ENCODE assay signal across 12 cellular contexts in the genomic region with DNA sequence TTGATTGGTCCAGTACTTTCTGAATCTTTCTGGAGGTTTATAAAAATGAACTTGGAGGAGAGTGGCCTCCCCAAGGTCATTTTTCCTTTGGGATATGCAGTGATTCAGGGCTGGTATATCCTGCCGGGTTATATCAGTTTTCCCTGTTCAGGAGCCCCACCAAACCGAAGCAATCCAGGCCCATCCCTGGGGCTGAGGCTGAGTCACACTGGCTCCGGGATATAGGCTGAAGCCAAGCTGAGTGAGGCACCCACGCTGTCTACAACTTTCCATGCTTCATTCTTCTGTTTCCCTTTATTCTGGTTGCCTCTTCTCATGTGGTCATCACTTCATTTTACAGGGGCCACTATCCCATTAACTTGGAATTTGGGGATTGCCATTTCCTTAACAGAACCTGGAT. TPM values are rescaled to one million over a fixed set of nuclear protein-coding genes. Genes with fewer than 3 reads are reported as not detected.
DNase-seq lines count a peak whose midpoint lies in the region; ATAC-seq and TF ChIP-seq lines count a peak whose summit lies in the region.
"Had no signal": no experiment of that assay in that cellular context is flagged by ENCODE, and none has a peak within 500 bp of the region (broad histone marks: within the 10 kb centered on the region; RNA-seq: fewer than 3 reads in every experiment).

No MANE protein-coding gene starts in this region.

- H3K9me3 ChIP-seq in upper lobe of right lung, result no peaks in the 10 kb centered on the region
- no peaks in the 10 kb centered on the region for H3K9me3 ChIP-seq in mucosa of descending colon

- TF ChIP-seq CTCF in fibroblast of pulmonary artery (IDR thresholded peaks at IDR 0.05; ENCODE audit: low read length, missing control alignments) (no peak), upper lobe of right lung (IDR thresholded peaks at IDR 0.05) (no peak), mucosa of descending colon (IDR thresholded peaks at IDR 0.05) (no peak)

- DNase-seq in EL (peak; percentile 70), T1000 (lab: John Stamatoyannopoulos, UW) (peak; percentile 57), fibroblast of pulmonary artery (ENCODE audit: low read depth) (peak; percentile 60), sciatic nerve (ENCODE audit: low spot score) (no peak), upper lobe of right lung (no peak), mucosa of descending colon (no peak), NCI-H1048 (lab: John Stamatoyannopoulos, UW) (no peak)
- DNase-seq: KBM-7; occipital lobe; stimulated activated CD4-positive, alpha-beta T cell treated with anti-CD3 and anti-CD28 coated beads, Interleukin-2, amount 100 ng/mL, for 48 hours had no signal

- no peaks in the 10 kb centered on the region for H3K4me1 ChIP-seq in upper lobe of right lung
- no peaks in the 10 kb centered on the region for H3K4me1 ChIP-seq in mucosa of descending colon (ENCODE audit: low read depth)
- H3K4me1 ChIP-seq: BLaER1 treated with 17β-estradiol and CSF1 and Interleukin-3, amounts not matched to agents 10 nM and 100 nM had no signal

- H3K27ac ChIP-seq in upper lobe of right lung, result no peak overlapping the region
- H3K27ac ChIP-seq: BLaER1 treated with 17β-estradiol and CSF1 and Interleukin-3, amounts not matched to agents 10 nM and 100 nM had no signal

- H3K36me3 ChIP-seq in upper lobe of right lung (no peaks in the 10 kb centered on the region), mucosa of descending colon (ENCODE audit: low read depth) (no peaks in the 10 kb centered on the region)
- H3K36me3 ChIP-seq: BLaER1 treated with 17β-estradiol and CSF1 and Interleukin-3, amounts not matched to agents 10 nM and 100 nM had no signal

- intact Hi-C loops in sciatic nerve (cut with DNase I) (loop anchor here (5.0 kb wide), 1 partner anchor 76 kb away; no protein-coding TSS in a partner anchor), upper lobe of right lung (cut with DNase I) (no loop called here), mucosa of descending colon (cut with DNase I, micrococcal nuclease) (no loop called here)

- H3K27me3 ChIP-seq in upper lobe of right lung, result no peaks in the 10 kb centered on the region

- ATAC-seq in sciatic nerve (peak; percentile 27), upper lobe of right lung (no peak), HG02840 (IDR thresholded peaks at IDR 0.05; ENCODE audit: low FRiP score, unreplicated experiment) (no peak), mucosa of descending colon (no peak)

- H3K4me3 ChIP-seq in fibroblast of pulmonary artery (replicated peaks; ENCODE audit: low read depth, low read length) (no peak overlapping the region), upper lobe of right lung (no peak overlapping the region), mucosa of descending colon (no peak overlapping the region)
- H3K4me3 ChIP-seq: BLaER1 treated with 17β-estradiol and CSF1 and Interleukin-3, amounts not matched to agents 10 nM and 100 nM had no signal

RNA-seq across cellular contexts. Expression of gene SSPN, which starts 3.4 kb away (rescaled TPM):
- 119 TPM for total RNA-seq in sciatic nerve
- 15.6 TPM for total RNA-seq in upper lobe of right lung
- total RNA-seq in mucosa of descending colon, result 10 to 100 TPM; 12.8 to 42.7 (median 19.0) TPM

Comparison
In these comparisons a context has a peak if more than half of its experiments do, and no peak if none do; other contexts are left out.
1. DNase-seq: peak in EL (single experiment), T1000 (single experiment) and fibroblast of pulmonary artery (single experiment); none in sciatic nerve (single experiment), upper lobe of right lung (single experiment), mucosa of descending colon (0 of 3) and NCI-H1048 (single experiment).